17 cellular contexts compared by ENCODE assay signal in genomic region chr3:58898513-58898912, GRCh38.
DNase-seq lines count a peak whose midpoint lies in the region; ATAC-seq, FAIRE-seq and TF ChIP-seq lines count a peak whose summit lies in the region.
"Had no signal": no experiment of that assay in that cellular context is flagged by ENCODE, and none has a peak within 500 bp of the region (broad histone marks: within the 10 kb centered on the region; RNA-seq: fewer than 3 reads in every experiment).

No MANE protein-coding gene starts in this region.

- no peak overlapping the region for H3K9ac ChIP-seq in endothelial cell of umbilical vein (replicated peaks; ENCODE audit: extremely low read depth, insufficient read depth, low read length)

- dilution Hi-C loops in endothelial cell of umbilical vein (cut with MboI; ENCODE audit: extremely low pct_ligation_motif_present, low sequenced_read_pairs), result no loop called here

- peaks cover 2 to 8% of the 10 kb centered on the region in 2 donors for H3K36me3 Mint-ChIP-seq in activated T-cell treated with anti-CD3 and anti-CD28 coated beads, Interleukin-2, amount 50 U/mL, for 72 hours (ENCODE audit: insufficient read depth in 2 of 2)
- peaks cover 10 to 29% of the 10 kb centered on the region in 2 donors for H3K36me3 Mint-ChIP-seq in stimulated activated naive B cell treated with anti-CD40 and anti-IgM and Interleukin-4, amounts not matched to agents 10 μg/mL and 1 μg/mL and 100 μg/mL, for 72 hours

- TF ChIP-seq CTCF in endothelial cell of umbilical vein (IDR thresholded peaks at IDR 0.05; ENCODE audit: extremely low read depth in 1 of 2, insufficient read depth in 1 of 2, low read depth in 1 of 2, low read length in 2 of 2), result no peak
- no peak for TF ChIP-seq CTCF in omental fat pad (IDR thresholded peaks at IDR 0.05)

- no peak overlapping the region for H2AFZ ChIP-seq in endothelial cell of umbilical vein (ENCODE audit: low read depth, low read length)

- H3K9me3 Mint-ChIP-seq in activated T-cell treated with anti-CD3 and anti-CD28 coated beads, Interleukin-2, amount 50 U/mL, for 72 hours, result peaks cover 10 to 12% of the 10 kb centered on the region in 2 donors
- H3K9me3 Mint-ChIP-seq in stimulated activated naive B cell treated with anti-CD40 and anti-IgM and Interleukin-4, amounts not matched to agents 10 μg/mL and 1 μg/mL and 100 μg/mL, for 72 hours, result peaks cover 10 to 27% of the 10 kb centered on the region in 2 donors

- H3K27me3 ChIP-seq in endothelial cell of umbilical vein (ENCODE audit: control insufficient read depth in 2 of 2, insufficient read depth in 2 of 2, low read length in 2 of 2), result no peaks in the 10 kb centered on the region

- no peaks in the 10 kb centered on the region for H3K9me1 ChIP-seq in endothelial cell of umbilical vein (replicated peaks; ENCODE audit: control insufficient read depth, extremely low read depth, insufficient read depth, low read length)

- H3K79me2 ChIP-seq in endothelial cell of umbilical vein (ENCODE audit: control insufficient read depth, insufficient read depth, low read length), result no peaks in the 10 kb centered on the region

- H3K4me2 ChIP-seq in endothelial cell of umbilical vein (ENCODE audit: insufficient read depth, low read length), result no peak overlapping the region

- no peaks in the 10 kb centered on the region for H3K36me3 ChIP-seq in endothelial cell of umbilical vein (ENCODE audit: control insufficient read depth in 2 of 2, extremely low read depth in 1 of 2, insufficient read depth in 2 of 2, low read length in 2 of 2)

- peaks cover 11% of the 10 kb centered on the region for H3K4me1 ChIP-seq in endothelial cell of umbilical vein (ENCODE audit: control insufficient read depth, extremely low read depth, insufficient read depth, low read length)

- ATAC-seq in activated T-cell treated with anti-CD3 and anti-CD28 coated beads, Interleukin-2, amount 50 U/mL, for 72 hours (replicated peaks in 1 of 2), result peak; percentile 52 to 56
- no peak for ATAC-seq in stimulated activated naive B cell treated with anti-CD40 and anti-IgM and Interleukin-4, amounts not matched to agents 10 μg/mL and 1 μg/mL and 100 μg/mL, for 72 hours (replicated peaks)
- no peak for ATAC-seq in omental fat pad (ENCODE audit: low FRiP score)
- ATAC-seq: Right ventricle myocardium inferior had no signal

- FAIRE-seq in GM18507 (lab: Jason Lieb, UNC) (peak; percentile 44), endothelial cell of umbilical vein (lab: Jason Lieb, UNC) (peak; percentile 66)
- FAIRE-seq: A204.1, D721Med, H54, RCC 7860 had no signal

- CTCF ChIA-PET in endothelial cell of umbilical vein (lab: Charles Lee), result no interaction called here

- H3K4me3 Mint-ChIP-seq in activated T-cell treated with anti-CD3 and anti-CD28 coated beads, Interleukin-2, amount 50 U/mL, for 72 hours, result peak overlapping the region in 1 of 2 donors; percentile 3
- peak overlapping the region; percentile 7 to 75 for H3K4me3 Mint-ChIP-seq in stimulated activated naive B cell treated with anti-CD40 and anti-IgM and Interleukin-4, amounts not matched to agents 10 μg/mL and 1 μg/mL and 100 μg/mL, for 72 hours

- H3K27me3 Mint-ChIP-seq in activated T-cell treated with anti-CD3 and anti-CD28 coated beads, Interleukin-2, amount 50 U/mL, for 72 hours (ENCODE audit: low read depth), result peaks cover 14% of the 10 kb centered on the region
- no peaks in the 10 kb centered on the region for H3K27me3 Mint-ChIP-seq in stimulated activated naive B cell treated with anti-CD40 and anti-IgM and Interleukin-4, amounts not matched to agents 10 μg/mL and 1 μg/mL and 100 μg/mL, for 72 hours

- no peak overlapping the region for H3K27ac Mint-ChIP-seq in activated T-cell treated with anti-CD3 and anti-CD28 coated beads, Interleukin-2, amount 50 U/mL, for 72 hours
- peak overlapping the region; percentile 80 for H3K27ac Mint-ChIP-seq in stimulated activated naive B cell treated with anti-CD40 and anti-IgM and Interleukin-4, amounts not matched to agents 10 μg/mL and 1 μg/mL and 100 μg/mL, for 72 hours

- H3K27ac ChIP-seq in endothelial cell of umbilical vein (ENCODE audit: insufficient read depth, low read depth, low read length), result no peak overlapping the region

- intact Hi-C loops in endothelial cell of umbilical vein (cut with micrococcal nuclease), result no loop called here

- DNase-seq in activated T-cell treated with anti-CD3 and anti-CD28 coated beads, Interleukin-2, amount 50 U/mL, for 72 hours, result peak in 1 of 2 donors; percentile 7
- DNase-seq in activated T-cell treated with anti-CD3 and anti-CD28 coated beads, Interleukin-2, amount 50 U/mL, for 1 hour, result no peak
- no peak for DNase-seq in GM18507 (ENCODE audit: extremely low spot score, insufficient read length, low read depth)
- DNase-seq in endothelial cell of umbilical vein (ENCODE audit: low read depth, low spot score), result no peak
- no peak for DNase-seq in stimulated activated naive B cell treated with anti-CD40 and anti-IgM and Interleukin-4, amounts not matched to agents 10 μg/mL and 1 μg/mL and 100 μg/mL, for 72 hours
- DNase-seq in C1 segment of cervical spinal cord (lab: John Stamatoyannopoulos, UW), result no peak
- DNase-seq in epidermal melanocyte (ENCODE audit: insufficient read length, low spot score), result no peak
- DNase-seq in omental fat pad (ENCODE audit: low spot score), result no peak
- DNase-seq: NCI-H1105; NCI-H1694; NK-92 treated with Interleukin-12 subunit alpha and Interleukin-12 subunit beta, amount 100 ng/mL, for 24 hours had no signal

- no peaks in the 10 kb centered on the region for H3K9me3 ChIP-seq in endothelial cell of umbilical vein (replicated peaks; ENCODE audit: control insufficient read depth, insufficient read depth, low read length)

- POLR2A ChIA-PET in endothelial cell of umbilical vein (lab: Charles Lee), result no interaction called here

- H3K4me3 ChIP-seq in endothelial cell of umbilical vein (replicated peaks in 1 of 3; ENCODE audit: insufficient read depth in 1 of 3, low read depth in 1 of 3, low read length in 3 of 3), result no peak overlapping the region
- H3K4me3 ChIP-seq: K562 had no signal

- TF ChIP-seq POLR2A in endothelial cell of umbilical vein (IDR thresholded peaks at IDR 0.05; ENCODE audit: low read depth, low read length), result no peak

- no peaks in the 10 kb centered on the region for H4K20me1 ChIP-seq in endothelial cell of umbilical vein (replicated peaks; ENCODE audit: control insufficient read depth, extremely low read depth, insufficient read depth, low read length)

- peaks cover 25% of the 10 kb centered on the region for H3K4me1 Mint-ChIP-seq in activated T-cell treated with anti-CD3 and anti-CD28 coated beads, Interleukin-2, amount 50 U/mL, for 72 hours (ENCODE audit: low read depth)
- peaks cover 33 to 37% of the 10 kb centered on the region in 2 donors for H3K4me1 Mint-ChIP-seq in stimulated activated naive B cell treated with anti-CD40 and anti-IgM and Interleukin-4, amounts not matched to agents 10 μg/mL and 1 μg/mL and 100 μg/mL, for 72 hours

- BruUV-seq in endothelial cell of umbilical vein (replicated peaks; lab: Mats Ljungman, UMichigan), result no TSS peak

TF ChIP-seq in endothelial cell of umbilical vein, 7 proteins besides CTCF, POLR2A, EP300 and RAD21:
- TF ChIP-seq MYC (IDR thresholded peaks at IDR 0.05; ENCODE audit: low read depth, low read length) (no peak), GATA2 (IDR thresholded peaks at IDR 0.05; ENCODE audit: insufficient read depth, insufficient read length, low read depth, low read length) (no peak), JUN (IDR thresholded peaks at IDR 0.05; ENCODE audit: borderline replicate concordance, insufficient read depth, insufficient read length, low read depth) (no peak), MAX (IDR thresholded peaks at IDR 0.05; ENCODE audit: insufficient read depth, insufficient read length) (no peak), FOS (IDR thresholded peaks at IDR 0.05; ENCODE audit: borderline replicate concordance, insufficient read depth, low read length) (no peak), POLR2AphosphoS5 (IDR thresholded peaks at IDR 0.05; ENCODE audit: insufficient read depth, low read depth, low read length) (no peak), EZH2 (IDR thresholded peaks at IDR 0.05; ENCODE audit: borderline replicate concordance, low read depth, low read length, severe bottlenecking) (no peak)
TF ChIP-seq in endothelial cell of umbilical vein: peak in this region for 0.

Comparison
In these comparisons a context has a peak if more than half of its experiments do, and no peak if none do; other contexts are left out.
1. ATAC-seq: peak in activated T-cell treated with anti-CD3 and anti-CD28 coated beads, Interleukin-2, amount 50 U/mL, for 72 hours (2 of 2); none in stimulated activated naive B cell treated with anti-CD40 and anti-IgM and Interleukin-4, amounts not matched to agents 10 μg/mL and 1 μg/mL and 100 μg/mL, for 72 hours (0 of 2) and omental fat pad (single experiment).